9 cellular contexts compared by ENCODE assay signal in genomic region chr17:2406903-2407790, GRCh38. TPM values are rescaled to one million over a fixed set of nuclear protein-coding genes. Genes with fewer than 3 reads are reported as not detected.
DNase-seq lines count a peak whose midpoint lies in the region; ATAC-seq, FAIRE-seq and TF ChIP-seq lines count a peak whose summit lies in the region.
"Had no signal": no experiment of that assay in that cellular context is flagged by ENCODE, and none has a peak within 500 bp of the region (broad histone marks: within the 10 kb centered on the region; RNA-seq: fewer than 3 reads in every experiment).

No MANE protein-coding gene starts in this region.

- intact Hi-C loops in HepG2 (cut with micrococcal nuclease; ENCODE audit: unreplicated experiment) = no loop called here

- no TSS peak for BruUV-seq in HepG2 (replicated peaks; lab: Mats Ljungman, UMichigan)

- 73% methylated on average over 15 of the region's 15 CpGs for WGBS in liver
- 90% methylated on average over 13 of the region's 15 CpGs for WGBS in HepG2 (ENCODE audit: low lambda C conversion rate)

- FAIRE-seq in HepG2 (lab: Jason Lieb, UNC) (no peak), colon (lab: Jason Lieb, UNC) (peak; percentile 47), GM12892 (lab: Jason Lieb, UNC) (no peak)
- FAIRE-seq: G401.6 had no signal

- H3K27ac ChIP-seq in liver (ENCODE audit: low read depth in 1 of 2, low read length in 2 of 2) (peak overlapping the region; percentile 27 to 60), HepG2 (ENCODE audit: extremely low read length, insufficient read depth, low read length) (no peak overlapping the region)

- no peak for TF ChIP-seq POLR2A in HepG2 (IDR thresholded peaks at IDR 0.05; ENCODE audit: insufficient read depth in 1 of 2, low read depth in 2 of 2, low read length in 2 of 2)
- TF ChIP-seq POLR2A in GM12892 (IDR thresholded peaks at IDR 0.05; ENCODE audit: low read depth, low read length) = no peak

- no peaks in the 10 kb centered on the region for H3K79me2 ChIP-seq in HepG2 (ENCODE audit: insufficient read depth, low read length)

- no peak for TF ChIP-seq CTCF in liver (IDR thresholded peaks at IDR 0.05; ENCODE audit: low read depth, low read length, missing input control)
- TF ChIP-seq CTCF in HepG2 (CRISPR knock-in tag; IDR thresholded peaks at IDR 0.05) = no peak

- ATAC-seq in HepG2 = no peak; the same call in 2 of the 3 replicates

- in situ Hi-C loops in HepG2 (cut with HindIII; ENCODE audit: extremely low pct_ligation_motif_present, low pct_unique_long_range_greater_than_20kb) = no loop called here

- H3K9me3 ChIP-seq in liver (ENCODE audit: control insufficient read depth in 4 of 4, low read length in 3 of 4) (no peaks in the 10 kb centered on the region), HepG2 (ENCODE audit: low read length) (no peaks in the 10 kb centered on the region)

- H3K36me3 ChIP-seq in liver (ENCODE audit: control insufficient read depth in 4 of 4, insufficient read depth in 3 of 4, low read depth in 1 of 4, low read length in 3 of 4) (no peaks in the 10 kb centered on the region), HepG2 (replicated peaks in 1 of 2; ENCODE audit: control insufficient read depth in 1 of 2, insufficient read depth in 2 of 2, low read length in 2 of 2) (no peaks in the 10 kb centered on the region)

- POLR2A ChIA-PET in HepG2 (lab: Yijun Ruan, JAX) = no interaction called here

- TF ChIP-seq RAD21 in liver (IDR thresholded peaks at IDR 0.05) (no peak), HepG2 (CRISPR knock-in tag; IDR thresholded peaks at IDR 0.05) (no peak)

- H3K27me3 ChIP-seq in liver (ENCODE audit: control insufficient read depth in 4 of 4, insufficient read depth in 4 of 4, low read length in 3 of 4) = no peaks in the 10 kb centered on the region
- H3K27me3 ChIP-seq in HepG2 (ENCODE audit: control insufficient read depth in 1 of 2, insufficient read depth in 2 of 2, low read length in 2 of 2) = no peaks in the 10 kb centered on the region; a peak in 1 of 5 replicates

- H3K4me3 ChIP-seq in liver (ENCODE audit: low read depth in 1 of 3, low read length in 3 of 3) = no peak overlapping the region
- no peak overlapping the region for H3K4me3 ChIP-seq in HepG2 (replicated peaks in 1 of 3; ENCODE audit: insufficient read depth in 1 of 3, low read depth in 2 of 3, low read length in 3 of 3)

- H2AFZ ChIP-seq in HepG2 (ENCODE audit: low read length) = no peak overlapping the region

- H3K9ac ChIP-seq in liver (ENCODE audit: low read depth in 1 of 2, low read length in 2 of 2) = no peak overlapping the region
- no peak overlapping the region for H3K9ac ChIP-seq in HepG2 (ENCODE audit: insufficient read depth, low read depth, low read length)

- TF ChIP-seq EP300 in HepG2 (IDR thresholded peaks at IDR 0.05; ENCODE audit: low read depth in 2 of 2, low read length in 2 of 2) (no peak), HepG2 (CRISPR knock-in tag; IDR thresholded peaks at IDR 0.05; ENCODE audit: borderline replicate concordance) (no peak)

- CTCF ChIA-PET in HepG2 (lab: Yijun Ruan, JAX; ENCODE audit: low intra/inter-chr PET ratio, low total read pairs) = no interaction called here

- H3K4me1 ChIP-seq in liver (ENCODE audit: control insufficient read depth in 4 of 4, insufficient read depth in 4 of 4, low read length in 3 of 4) (peaks cover 5 to 24% (median 14%) of the 10 kb centered on the region in 4 donors), HepG2 (ENCODE audit: insufficient read depth, low read length) (peaks cover 29% of the 10 kb centered on the region)

- H4K20me1 ChIP-seq in HepG2 (ENCODE audit: insufficient read depth, low read length) = no peaks in the 10 kb centered on the region; the same call in 1 of the 2 replicates

- DNase-seq in HepG2 (ENCODE audit: low spot score) (no peak), mucosa of gallbladder (ENCODE audit: low spot score) (peak; percentile 71), DMS53 (lab: John Stamatoyannopoulos, UW) (no peak), GM12892 (ENCODE audit: insufficient read length) (no peak), DMS53 treated with DMSO at 0.1 percent for 48 hours (lab: John Stamatoyannopoulos, UW; ENCODE audit: unreplicated experiment) (no peak), inferior parietal cortex (ENCODE audit: extremely low spot score) (no peak)

- H3K4me2 ChIP-seq in HepG2 (ENCODE audit: low read depth, low read length) = no peak overlapping the region

TF ChIP-seq in liver, 16 proteins besides CTCF, POLR2A, EP300 and RAD21:
- TF ChIP-seq FOXA2 (IDR thresholded peaks at IDR 0.05) (no peak), SP1 (IDR thresholded peaks at IDR 0.05) (peak; percentile 37), NR2F2 (IDR thresholded peaks at IDR 0.05) (peak; percentile 78), MAX (IDR thresholded peaks at IDR 0.05) (no peak), FOXA1 (IDR thresholded peaks at IDR 0.05) (no peak), HNF4A (conservative IDR thresholded peaks at IDR 0.05) (no peak)

TF ChIP-seq in HepG2, 621 proteins besides CTCF, POLR2A, EP300 and RAD21 (continues in another document):
- TF ChIP-seq RARG (CRISPR knock-in tag; IDR thresholded peaks at IDR 0.05; ENCODE audit: low read depth) (no peak), TEAD2 (CRISPR knock-in tag; IDR thresholded peaks at IDR 0.05) (no peak), HHEX (CRISPR knock-in tag; IDR thresholded peaks at IDR 0.05) (no peak), ZNF839 (CRISPR knock-in tag; IDR thresholded peaks at IDR 0.05; ENCODE audit: borderline replicate concordance) (no peak), HMGA1 (CRISPR knock-in tag; conservative IDR thresholded peaks at IDR 0.05) (no peak), IKZF5 (CRISPR knock-in tag; IDR thresholded peaks at IDR 0.05) (no peak), ZNF605 (CRISPR knock-in tag; IDR thresholded peaks at IDR 0.05) (no peak)

RNA-seq across cellular contexts. Expression of gene MNT, which starts 6.3 kb away (rescaled TPM):
- total RNA-seq in liver = 1 to 10 TPM; 2.8 to 5.0 TPM
- polyA plus RNA-seq in liver = 1 to 10 TPM; 1.7 to 2.5 TPM
- total RNA-seq in HepG2 (2016; rRNA removed; fragmentation: Illumina TruSeq; extraction: Trizol) = 2.3 and 3.5 TPM in 2 replicates
- 0.79 and 1.5 TPM in 2 replicates for total RNA-seq in HepG2 (2016; cell fraction: cytosol; rRNA removed; fragmentation: Illumina TruSeq; extraction: Trizol; ENCODE audit: low read depth)
- total RNA-seq in HepG2 (2016; cell fraction: insoluble cytoplasmic fraction; rRNA removed; fragmentation: Illumina TruSeq; extraction: Trizol) = 2.0 and 2.9 TPM in 2 replicates
- total RNA-seq in HepG2 (2016; cell fraction: membrane; rRNA removed; fragmentation: Illumina TruSeq; extraction: Trizol) = 2.3 and 2.4 TPM in 2 replicates
- 3.0 and 3.9 TPM in 2 replicates for total RNA-seq in HepG2 (2016; cell fraction: nucleus; rRNA removed; fragmentation: Illumina TruSeq; extraction: Trizol)
- polyA plus RNA-seq in HepG2 (2011; rRNA removed) = 1.8 and 2.1 TPM in 2 replicates
- polyA plus RNA-seq in HepG2 (2011; cell fraction: cytosol; rRNA removed) = 0.86 and 0.92 TPM in 2 replicates
- polyA plus RNA-seq in HepG2 (2011; cell fraction: nucleus; rRNA removed) = 13.6 and 19.3 TPM in 2 replicates
- polyA plus RNA-seq in HepG2 (2012) = 6.6 and 7.5 TPM in 2 replicates
- polyA plus RNA-seq in HepG2 (2016; cell fraction: cytosol; fragmentation: Illumina TruSeq; extraction: Trizol; ENCODE audit: low read depth) = 0.35 and 0.63 TPM in 2 replicates
- polyA plus RNA-seq in HepG2 (2016; cell fraction: insoluble cytoplasmic fraction; fragmentation: Illumina TruSeq; extraction: Trizol; ENCODE audit: low read depth) = 3.1 and 5.6 TPM in 2 replicates
- polyA plus RNA-seq in HepG2 (2016; cell fraction: membrane; fragmentation: Illumina TruSeq; extraction: Trizol; ENCODE audit: low read depth) = 1.4 and 1.6 TPM in 2 replicates
- polyA plus RNA-seq in HepG2 (2016; cell fraction: nucleus; fragmentation: Illumina TruSeq; extraction: Trizol; ENCODE audit: insufficient read depth, low read depth) = 14.3 and 17.8 TPM in 2 replicates
- 4.3 and 8.2 TPM in 2 replicates for polyA minus RNA-seq in HepG2 (2011; rRNA and poly(A)+ RNA removed; ENCODE audit: low replicate concordance)
- 3.1 and 3.8 TPM in 2 replicates for polyA minus RNA-seq in HepG2 (2011; cell fraction: cytosol; rRNA and poly(A)+ RNA removed)
- polyA minus RNA-seq in HepG2 (2011; cell fraction: nucleus; rRNA and poly(A)+ RNA removed) = 8.1 and 8.8 TPM in 2 replicates
- total RNA-seq in mucosa of gallbladder = 44.0 TPM
- polyA plus RNA-seq in GM12892 (2012; ENCODE audit: missing spikeins) = 4.7 TPM
